1 cellular context compared by ENCODE assay signal in the genomic region with DNA sequence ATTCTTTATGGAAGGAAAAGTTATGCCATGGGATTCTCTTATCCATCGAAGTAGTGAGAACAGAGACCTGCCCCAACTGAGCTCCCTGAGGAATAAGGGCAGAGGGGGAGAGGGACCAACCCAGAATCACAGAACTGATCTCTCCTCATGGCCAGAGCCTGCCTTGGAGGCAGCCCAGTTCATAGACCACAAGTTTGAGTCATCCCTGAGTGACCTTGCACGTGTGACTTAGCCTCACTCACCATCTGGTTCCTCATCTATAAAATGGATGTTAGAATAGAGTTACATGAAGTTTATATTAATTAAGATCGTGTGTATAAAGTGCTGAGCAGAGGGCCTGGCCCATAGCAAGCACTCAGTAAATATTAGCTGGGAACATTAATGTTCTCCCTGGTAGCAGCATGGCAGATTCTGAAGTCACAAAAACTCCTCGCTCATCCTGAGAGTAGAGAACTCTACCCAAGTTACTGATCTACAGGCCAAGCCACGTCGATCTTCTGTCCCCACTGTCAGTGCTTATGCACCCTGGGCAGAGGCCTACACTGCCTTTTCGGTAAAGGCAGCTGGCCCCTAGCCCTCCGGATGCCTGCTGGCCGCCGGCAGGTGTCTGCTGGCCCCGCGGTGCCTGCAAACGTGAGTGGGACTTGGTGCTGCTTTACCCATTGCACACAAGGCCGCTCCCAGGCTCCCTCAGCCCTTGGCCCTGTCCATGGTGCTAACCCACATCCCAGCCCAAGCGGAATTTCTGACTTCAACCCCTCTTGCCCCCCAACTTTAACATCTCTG.
TF ChIP-seq lines count a peak whose summit lies in the region.

No MANE protein-coding gene starts in this region.

TF ChIP-seq in HepG2, 621 proteins besides CTCF, POLR2A, EP300 and RAD21 (continued from another document):
- TF ChIP-seq, protein P1, sequence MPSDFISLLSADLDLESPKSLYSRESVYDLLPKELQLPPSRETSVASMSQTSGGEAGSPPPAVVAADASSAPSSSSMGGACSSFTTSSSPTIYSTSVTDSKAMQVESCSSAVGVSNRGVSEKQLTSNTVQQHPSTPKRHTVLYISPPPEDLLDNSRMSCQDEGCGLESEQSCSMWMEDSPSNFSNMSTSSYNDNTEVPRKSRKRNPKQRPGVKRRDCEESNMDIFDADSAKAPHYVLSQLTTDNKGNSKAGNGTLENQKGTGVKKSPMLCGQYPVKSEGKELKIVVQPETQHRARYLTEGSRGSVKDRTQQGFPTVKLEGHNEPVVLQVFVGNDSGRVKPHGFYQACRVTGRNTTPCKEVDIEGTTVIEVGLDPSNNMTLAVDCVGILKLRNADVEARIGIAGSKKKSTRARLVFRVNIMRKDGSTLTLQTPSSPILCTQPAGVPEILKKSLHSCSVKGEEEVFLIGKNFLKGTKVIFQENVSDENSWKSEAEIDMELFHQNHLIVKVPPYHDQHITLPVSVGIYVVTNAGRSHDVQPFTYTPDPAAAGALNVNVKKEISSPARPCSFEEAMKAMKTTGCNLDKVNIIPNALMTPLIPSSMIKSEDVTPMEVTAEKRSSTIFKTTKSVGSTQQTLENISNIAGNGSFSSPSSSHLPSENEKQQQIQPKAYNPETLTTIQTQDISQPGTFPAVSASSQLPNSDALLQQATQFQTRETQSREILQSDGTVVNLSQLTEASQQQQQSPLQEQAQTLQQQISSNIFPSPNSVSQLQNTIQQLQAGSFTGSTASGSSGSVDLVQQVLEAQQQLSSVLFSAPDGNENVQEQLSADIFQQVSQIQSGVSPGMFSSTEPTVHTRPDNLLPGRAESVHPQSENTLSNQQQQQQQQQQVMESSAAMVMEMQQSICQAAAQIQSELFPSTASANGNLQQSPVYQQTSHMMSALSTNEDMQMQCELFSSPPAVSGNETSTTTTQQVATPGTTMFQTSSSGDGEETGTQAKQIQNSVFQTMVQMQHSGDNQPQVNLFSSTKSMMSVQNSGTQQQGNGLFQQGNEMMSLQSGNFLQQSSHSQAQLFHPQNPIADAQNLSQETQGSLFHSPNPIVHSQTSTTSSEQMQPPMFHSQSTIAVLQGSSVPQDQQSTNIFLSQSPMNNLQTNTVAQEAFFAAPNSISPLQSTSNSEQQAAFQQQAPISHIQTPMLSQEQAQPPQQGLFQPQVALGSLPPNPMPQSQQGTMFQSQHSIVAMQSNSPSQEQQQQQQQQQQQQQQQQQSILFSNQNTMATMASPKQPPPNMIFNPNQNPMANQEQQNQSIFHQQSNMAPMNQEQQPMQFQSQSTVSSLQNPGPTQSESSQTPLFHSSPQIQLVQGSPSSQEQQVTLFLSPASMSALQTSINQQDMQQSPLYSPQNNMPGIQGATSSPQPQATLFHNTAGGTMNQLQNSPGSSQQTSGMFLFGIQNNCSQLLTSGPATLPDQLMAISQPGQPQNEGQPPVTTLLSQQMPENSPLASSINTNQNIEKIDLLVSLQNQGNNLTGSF (CRISPR knock-in tag; IDR thresholded peaks at IDR 0.05): 0 out of 2 replicates have a peak, but pooled peaks have one; percentile 41
- TF ChIP-seq RARG (CRISPR knock-in tag; IDR thresholded peaks at IDR 0.05; ENCODE audit: low read depth) (no peak), ZNF749 (CRISPR knock-in tag; IDR thresholded peaks at IDR 0.05; ENCODE audit: borderline replicate concordance) (no peak), ZNF558 (CRISPR knock-in tag; IDR thresholded peaks at IDR 0.05; ENCODE audit: borderline replicate concordance) (0 out of 2 replicates have a peak, but pooled peaks have one; percentile 38), NFKB2 (CRISPR knock-in tag; IDR thresholded peaks at IDR 0.05; ENCODE audit: borderline replicate concordance) (peak; percentile 56; the same call in 1 of the 2 replicates), ZNF10 (CRISPR knock-in tag; IDR thresholded peaks at IDR 0.05; ENCODE audit: borderline replicate concordance, low read depth) (no peak), CREB1 (IDR thresholded peaks at IDR 0.05) (no peak), CREB1 (CRISPR knock-in tag; IDR thresholded peaks at IDR 0.05) (no peak), FOXP1 (IDR thresholded peaks at IDR 0.05) (no peak), FOXP1 (CRISPR knock-in tag; IDR thresholded peaks at IDR 0.05) (no peak), AGO1 (IDR thresholded peaks at IDR 0.05; ENCODE audit: low read depth, low read length, poor library complexity, severe bottlenecking) (no peak), ZFP82 (CRISPR knock-in tag; IDR thresholded peaks at IDR 0.05; ENCODE audit: borderline replicate concordance) (no peak), WIZ (CRISPR knock-in tag; IDR thresholded peaks at IDR 0.05) (peak; percentile 89), ZNF430 (CRISPR knock-in tag; IDR thresholded peaks at IDR 0.05) (0 out of 2 replicates have a peak, but pooled peaks have one; percentile 29), ZNF556 (CRISPR knock-in tag; IDR thresholded peaks at IDR 0.05; ENCODE audit: borderline replicate concordance) (no peak), SRF (IDR thresholded peaks at IDR 0.05; ENCODE audit: low read depth, low read length) (no peak), SP4 (CRISPR knock-in tag; IDR thresholded peaks at IDR 0.05) (no peak), ZNF644 (CRISPR knock-in tag; IDR thresholded peaks at IDR 0.05; ENCODE audit: low read depth) (no peak), ZSCAN31 (CRISPR knock-in tag; IDR thresholded peaks at IDR 0.05; ENCODE audit: low read depth) (no peak), HES4 (CRISPR knock-in tag; IDR thresholded peaks at IDR 0.05; ENCODE audit: borderline replicate concordance) (no peak), EHMT2 (IDR thresholded peaks at IDR 0.05; ENCODE audit: borderline replicate concordance, low read depth, low read length) (peak; percentile 92; the same call in 1 of the 2 replicates)
- TF ChIP-seq, protein P2, sequence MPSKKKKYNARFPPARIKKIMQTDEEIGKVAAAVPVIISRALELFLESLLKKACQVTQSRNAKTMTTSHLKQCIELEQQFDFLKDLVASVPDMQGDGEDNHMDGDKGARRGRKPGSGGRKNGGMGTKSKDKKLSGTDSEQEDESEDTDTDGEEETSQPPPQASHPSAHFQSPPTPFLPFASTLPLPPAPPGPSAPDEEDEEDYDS (CRISPR knock-in tag; IDR thresholded peaks at IDR 0.05): no peak
- TF ChIP-seq, protein P3, sequence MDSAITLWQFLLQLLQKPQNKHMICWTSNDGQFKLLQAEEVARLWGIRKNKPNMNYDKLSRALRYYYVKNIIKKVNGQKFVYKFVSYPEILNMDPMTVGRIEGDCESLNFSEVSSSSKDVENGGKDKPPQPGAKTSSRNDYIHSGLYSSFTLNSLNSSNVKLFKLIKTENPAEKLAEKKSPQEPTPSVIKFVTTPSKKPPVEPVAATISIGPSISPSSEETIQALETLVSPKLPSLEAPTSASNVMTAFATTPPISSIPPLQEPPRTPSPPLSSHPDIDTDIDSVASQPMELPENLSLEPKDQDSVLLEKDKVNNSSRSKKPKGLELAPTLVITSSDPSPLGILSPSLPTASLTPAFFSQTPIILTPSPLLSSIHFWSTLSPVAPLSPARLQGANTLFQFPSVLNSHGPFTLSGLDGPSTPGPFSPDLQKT (CRISPR knock-in tag; IDR thresholded peaks at IDR 0.05; ENCODE audit: borderline replicate concordance): no peak
- TF ChIP-seq, protein P4, sequence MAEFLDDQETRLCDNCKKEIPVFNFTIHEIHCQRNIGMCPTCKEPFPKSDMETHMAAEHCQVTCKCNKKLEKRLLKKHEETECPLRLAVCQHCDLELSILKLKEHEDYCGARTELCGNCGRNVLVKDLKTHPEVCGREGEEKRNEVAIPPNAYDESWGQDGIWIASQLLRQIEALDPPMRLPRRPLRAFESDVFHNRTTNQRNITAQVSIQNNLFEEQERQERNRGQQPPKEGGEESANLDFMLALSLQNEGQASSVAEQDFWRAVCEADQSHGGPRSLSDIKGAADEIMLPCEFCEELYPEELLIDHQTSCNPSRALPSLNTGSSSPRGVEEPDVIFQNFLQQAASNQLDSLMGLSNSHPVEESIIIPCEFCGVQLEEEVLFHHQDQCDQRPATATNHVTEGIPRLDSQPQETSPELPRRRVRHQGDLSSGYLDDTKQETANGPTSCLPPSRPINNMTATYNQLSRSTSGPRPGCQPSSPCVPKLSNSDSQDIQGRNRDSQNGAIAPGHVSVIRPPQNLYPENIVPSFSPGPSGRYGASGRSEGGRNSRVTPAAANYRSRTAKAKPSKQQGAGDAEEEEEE (CRISPR knock-in tag; IDR thresholded peaks at IDR 0.05; ENCODE audit: borderline replicate concordance): no peak
- TF ChIP-seq, protein P5, sequence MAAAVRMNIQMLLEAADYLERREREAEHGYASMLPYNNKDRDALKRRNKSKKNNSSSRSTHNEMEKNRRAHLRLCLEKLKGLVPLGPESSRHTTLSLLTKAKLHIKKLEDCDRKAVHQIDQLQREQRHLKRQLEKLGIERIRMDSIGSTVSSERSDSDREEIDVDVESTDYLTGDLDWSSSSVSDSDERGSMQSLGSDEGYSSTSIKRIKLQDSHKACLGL (CRISPR knock-in tag; IDR thresholded peaks at IDR 0.05): no peak
- TF ChIP-seq, protein P6, sequence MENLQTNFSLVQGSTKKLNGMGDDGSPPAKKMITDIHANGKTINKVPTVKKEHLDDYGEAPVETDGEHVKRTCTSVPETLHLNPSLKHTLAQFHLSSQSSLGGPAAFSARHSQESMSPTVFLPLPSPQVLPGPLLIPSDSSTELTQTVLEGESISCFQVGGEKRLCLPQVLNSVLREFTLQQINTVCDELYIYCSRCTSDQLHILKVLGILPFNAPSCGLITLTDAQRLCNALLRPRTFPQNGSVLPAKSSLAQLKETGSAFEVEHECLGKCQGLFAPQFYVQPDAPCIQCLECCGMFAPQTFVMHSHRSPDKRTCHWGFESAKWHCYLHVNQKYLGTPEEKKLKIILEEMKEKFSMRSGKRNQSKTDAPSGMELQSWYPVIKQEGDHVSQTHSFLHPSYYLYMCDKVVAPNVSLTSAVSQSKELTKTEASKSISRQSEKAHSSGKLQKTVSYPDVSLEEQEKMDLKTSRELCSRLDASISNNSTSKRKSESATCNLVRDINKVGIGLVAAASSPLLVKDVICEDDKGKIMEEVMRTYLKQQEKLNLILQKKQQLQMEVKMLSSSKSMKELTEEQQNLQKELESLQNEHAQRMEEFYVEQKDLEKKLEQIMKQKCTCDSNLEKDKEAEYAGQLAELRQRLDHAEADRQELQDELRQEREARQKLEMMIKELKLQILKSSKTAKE (CRISPR knock-in tag; IDR thresholded peaks at IDR 0.05; ENCODE audit: borderline replicate concordance): no peak
- TF ChIP-seq, protein P7, sequence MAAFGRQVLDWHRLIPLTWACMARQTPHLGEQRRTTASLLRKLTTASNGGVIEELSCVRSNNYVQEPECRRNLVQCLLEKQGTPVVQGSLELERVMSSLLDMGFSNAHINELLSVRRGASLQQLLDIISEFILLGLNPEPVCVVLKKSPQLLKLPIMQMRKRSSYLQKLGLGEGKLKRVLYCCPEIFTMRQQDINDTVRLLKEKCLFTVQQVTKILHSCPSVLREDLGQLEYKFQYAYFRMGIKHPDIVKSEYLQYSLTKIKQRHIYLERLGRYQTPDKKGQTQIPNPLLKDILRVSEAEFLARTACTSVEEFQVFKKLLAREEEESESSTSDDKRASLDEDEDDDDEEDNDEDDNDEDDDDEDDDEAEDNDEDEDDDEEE (CRISPR knock-in tag; IDR thresholded peaks at IDR 0.05): no peak
- TF ChIP-seq, protein P8, sequence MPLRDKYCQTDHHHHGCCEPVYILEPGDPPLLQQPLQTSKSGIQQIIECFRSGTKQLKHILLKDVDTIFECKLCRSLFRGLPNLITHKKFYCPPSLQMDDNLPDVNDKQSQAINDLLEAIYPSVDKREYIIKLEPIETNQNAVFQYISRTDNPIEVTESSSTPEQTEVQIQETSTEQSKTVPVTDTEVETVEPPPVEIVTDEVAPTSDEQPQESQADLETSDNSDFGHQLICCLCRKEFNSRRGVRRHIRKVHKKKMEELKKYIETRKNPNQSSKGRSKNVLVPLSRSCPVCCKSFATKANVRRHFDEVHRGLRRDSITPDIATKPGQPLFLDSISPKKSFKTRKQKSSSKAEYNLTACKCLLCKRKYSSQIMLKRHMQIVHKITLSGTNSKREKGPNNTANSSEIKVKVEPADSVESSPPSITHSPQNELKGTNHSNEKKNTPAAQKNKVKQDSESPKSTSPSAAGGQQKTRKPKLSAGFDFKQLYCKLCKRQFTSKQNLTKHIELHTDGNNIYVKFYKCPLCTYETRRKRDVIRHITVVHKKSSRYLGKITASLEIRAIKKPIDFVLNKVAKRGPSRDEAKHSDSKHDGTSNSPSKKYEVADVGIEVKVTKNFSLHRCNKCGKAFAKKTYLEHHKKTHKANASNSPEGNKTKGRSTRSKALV (CRISPR knock-in tag; IDR thresholded peaks at IDR 0.05): no peak
- TF ChIP-seq, protein P9, sequence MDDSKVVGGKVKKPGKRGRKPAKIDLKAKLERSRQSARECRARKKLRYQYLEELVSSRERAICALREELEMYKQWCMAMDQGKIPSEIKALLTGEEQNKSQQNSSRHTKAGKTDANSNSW (CRISPR knock-in tag; IDR thresholded peaks at IDR 0.05; ENCODE audit: borderline replicate concordance): no peak
